ENCODE assay signal across 10 cellular contexts in genomic region chr10:123241391-123242141, GRCh38.
A peak's percentile ranks its signal among the peaks of the same experiment; 100 is the strongest.
DNase-seq lines count a peak whose midpoint lies in the region; ATAC-seq and TF ChIP-seq lines count a peak whose summit lies in the region.
"Had no signal": no experiment of that assay in that cellular context is flagged by ENCODE, and none has a peak within 500 bp of the region (broad histone marks: within the 10 kb centered on the region; RNA-seq: fewer than 3 reads in every experiment).

No MANE protein-coding gene starts in this region.

- DNase-seq in OCI-LY7 (ENCODE audit: low spot score) (peak; percentile 31), cerebellum (ENCODE audit: low spot score) (no peak), mucosa of gallbladder (ENCODE audit: low spot score) (no peak), neuronal stem cell (ENCODE audit: low spot score) (no peak), A673 (ENCODE audit: low spot score) (no peak)
- peak; percentile 4 for DNase-seq in activated gamma-delta T cell treated with anti-CD3 and anti-CD28 coated beads, Interleukin-2, amount 50 U/mL, for 16 hours (ENCODE audit: low read depth)
- peak; percentile 10 for DNase-seq in stimulated activated CD8-positive, alpha-beta memory T cell treated with anti-CD3 and anti-CD28 coated beads, Interleukin-12 subunit alpha, Interleukin-12 subunit beta, amount 100 ng/mL, for 1 hour (ENCODE audit: low read depth)
- DNase-seq: foreskin keratinocyte, posterior cingulate gyrus had no signal

- TF ChIP-seq CTCF in OCI-LY7 (conservative IDR thresholded peaks at IDR 0.05; ENCODE audit: low read length) = no peak
- TF ChIP-seq CTCF in A673 (conservative IDR thresholded peaks at IDR 0.05; ENCODE audit: low read depth, low read length) = no peak

- no peaks in the 10 kb centered on the region for H3K9me3 ChIP-seq in OCI-LY7 (ENCODE audit: low read length)
- no peaks in the 10 kb centered on the region for H3K9me3 ChIP-seq in neuronal stem cell (replicated peaks in 1 of 2; ENCODE audit: control insufficient read depth in 2 of 2, insufficient read depth in 1 of 2, low read depth in 1 of 2, low read length in 2 of 2)
- H3K9me3 ChIP-seq in A673 (ENCODE audit: low read depth, low read length, poor library complexity, severe bottlenecking) = no peaks in the 10 kb centered on the region

- no peaks in the 10 kb centered on the region for H3K79me2 ChIP-seq in OCI-LY7 (ENCODE audit: insufficient read depth, low read depth, low read length)

- H3K4me1 ChIP-seq in OCI-LY7 (ENCODE audit: insufficient read depth, low read length, poor library complexity, severe bottlenecking) (peaks cover 10% of the 10 kb centered on the region), neuronal stem cell (ENCODE audit: control insufficient read depth in 2 of 2, insufficient read depth in 1 of 2, low read depth in 1 of 2, low read length in 2 of 2) (no peaks in the 10 kb centered on the region), A673 (ENCODE audit: insufficient read depth, low read length, poor library complexity, severe bottlenecking) (no peaks in the 10 kb centered on the region)
- H3K4me1 ChIP-seq: foreskin keratinocyte had no signal

- H3K9ac ChIP-seq in neuronal stem cell (ENCODE audit: low read depth, low read length, poor library complexity) = no peak overlapping the region

- H3K4me3 ChIP-seq in OCI-LY7 (ENCODE audit: low read depth, low read length, poor library complexity, severe bottlenecking) = no peak overlapping the region
- H3K4me3 ChIP-seq in neuronal stem cell (ENCODE audit: low read length in 2 of 2) = no peak overlapping the region
- no peak overlapping the region for H3K4me3 ChIP-seq in A673 (ENCODE audit: low read depth, low read length, poor library complexity, severe bottlenecking)

- ATAC-seq in GM19468 (IDR thresholded peaks at IDR 0.05; ENCODE audit: extremely low read depth, unreplicated experiment) = peak; percentile 67
- ATAC-seq: foreskin keratinocyte had no signal

- no peak overlapping the region for H3K14ac ChIP-seq in neuronal stem cell (ENCODE audit: low read length)

- H3K4me2 ChIP-seq in OCI-LY7 (ENCODE audit: low read length) = no peak overlapping the region
- H3K4me2 ChIP-seq in neuronal stem cell (ENCODE audit: insufficient read depth, low read length, poor library complexity, severe bottlenecking) = no peak overlapping the region

- H3K36me3 ChIP-seq in OCI-LY7 (ENCODE audit: insufficient read depth, low read length) = no peaks in the 10 kb centered on the region
- no peaks in the 10 kb centered on the region for H3K36me3 ChIP-seq in neuronal stem cell (replicated peaks in 1 of 2; ENCODE audit: control insufficient read depth in 2 of 2, insufficient read depth in 2 of 2, low read length in 2 of 2)
- no peaks in the 10 kb centered on the region for H3K36me3 ChIP-seq in A673 (ENCODE audit: insufficient read depth, low read length, poor library complexity, severe bottlenecking)

- no peak overlapping the region for H2BK120ac ChIP-seq in neuronal stem cell (ENCODE audit: low read depth, low read length)

- H3K27ac ChIP-seq in OCI-LY7 (ENCODE audit: low read depth, low read length, poor library complexity, severe bottlenecking) = no peak overlapping the region
- H3K27ac ChIP-seq in neuronal stem cell (replicated peaks; ENCODE audit: low read length) = no peak overlapping the region
- H3K27ac ChIP-seq in A673 (ENCODE audit: low read depth, low read length, poor library complexity, severe bottlenecking) = no peak overlapping the region
- H3K27ac ChIP-seq: foreskin keratinocyte had no signal

- H4K8ac ChIP-seq in neuronal stem cell (ENCODE audit: low read depth, low read length) = no peak overlapping the region

- H4K91ac ChIP-seq in neuronal stem cell (ENCODE audit: low read depth, low read length, poor library complexity) = no peak overlapping the region

- no peak overlapping the region for H2BK5ac ChIP-seq in neuronal stem cell (ENCODE audit: low read length)

- H3K79me1 ChIP-seq in neuronal stem cell (ENCODE audit: low read depth, low read length) = no peaks in the 10 kb centered on the region

- WGBS in neuronal stem cell (ENCODE audit: extremely low coverage in 2 of 2, insufficient read length in 2 of 2, insufficient replicate concordance in 1 of 2), 2 donors = no CpG with 5 or more reads among the region's 7 CpGs

- BruUV-seq in OCI-LY7 (replicated peaks; lab: Mats Ljungman, UMichigan) = no TSS peak
- BruUV-seq in A673 (replicated peaks; lab: Mats Ljungman, UMichigan) = no TSS peak

- H2BK15ac ChIP-seq in neuronal stem cell (ENCODE audit: low read length) = no peak overlapping the region

- H3K18ac ChIP-seq in neuronal stem cell (ENCODE audit: low read length) = no peak overlapping the region

- no peak overlapping the region for H2AK5ac ChIP-seq in neuronal stem cell (ENCODE audit: low read depth, low read length)

- peak overlapping the region; percentile 45; the same call in 1 of the 2 replicates for H2AFZ ChIP-seq in OCI-LY7 (ENCODE audit: low read length)
- no peak overlapping the region for H2AFZ ChIP-seq in neuronal stem cell (ENCODE audit: low read length)

- H2BK12ac ChIP-seq in neuronal stem cell (ENCODE audit: low read length) = no peak overlapping the region

- H3K4ac ChIP-seq in neuronal stem cell (ENCODE audit: low read length) = no peak overlapping the region

- no peaks in the 10 kb centered on the region for H3K9me2 ChIP-seq in OCI-LY7 (ENCODE audit: insufficient read depth, low read length)

- no peaks in the 10 kb centered on the region for H3K27me3 ChIP-seq in neuronal stem cell (ENCODE audit: control insufficient read depth in 3 of 3, insufficient read depth in 3 of 3, low read depth in 1 of 3, low read length in 3 of 3)
- H3K27me3 ChIP-seq in A673 (replicated peaks; ENCODE audit: insufficient read depth, low read depth, low read length, poor library complexity) = no peaks in the 10 kb centered on the region
- H3K27me3 ChIP-seq: foreskin keratinocyte had no signal

- CTCF ChIA-PET in OCI-LY7 (lab: Charles Lee; ENCODE audit: unreplicated experiment) = no interaction called here
- CTCF ChIA-PET in A673 (lab: Charles Lee) = no interaction called here

- H4K20me1 ChIP-seq in OCI-LY7 (ENCODE audit: insufficient read depth, low read length) = no peaks in the 10 kb centered on the region

- POLR2A ChIA-PET in OCI-LY7 (lab: Charles Lee) = interaction anchor here (1.2 to 1.3 kb wide), 2 partner anchors 14 to 69 kb away, joined by 3 to 4 read pairs; no protein-coding TSS in a partner anchor
- POLR2A ChIA-PET in A673 (lab: Charles Lee; ENCODE audit: low non-redundant PET) = no interaction called here

- H3K23ac ChIP-seq in neuronal stem cell (ENCODE audit: low read depth, low read length, poor library complexity) = no peak overlapping the region

- intact Hi-C loops in OCI-LY7 (cut with micrococcal nuclease; ENCODE audit: unreplicated experiment) (no loop called here), A673 (cut with micrococcal nuclease; ENCODE audit: unreplicated experiment) (no loop called here)

Comparison
In these comparisons a context has a peak if more than half of its experiments do, and no peak if none do; other contexts are left out.
1. DNase-seq: peak in OCI-LY7 (single experiment), activated gamma-delta T cell treated with anti-CD3 and anti-CD28 coated beads, Interleukin-2, amount 50 U/mL, for 16 hours (single experiment) and stimulated activated CD8-positive, alpha-beta memory T cell treated with anti-CD3 and anti-CD28 coated beads, Interleukin-12 subunit alpha, Interleukin-12 subunit beta, amount 100 ng/mL, for 1 hour (single experiment); none in cerebellum (single experiment), mucosa of gallbladder (single experiment), neuronal stem cell (single experiment) and A673 (single experiment).